ENCODE assay signal across 17 cellular contexts in genomic region chr4:134677209-134677814, GRCh38.
DNase-seq lines count a peak whose midpoint lies in the region; ATAC-seq and TF ChIP-seq lines count a peak whose summit lies in the region.
"Had no signal": no experiment of that assay in that cellular context is flagged by ENCODE, and none has a peak within 500 bp of the region (broad histone marks: within the 10 kb centered on the region; RNA-seq: fewer than 3 reads in every experiment).

No MANE protein-coding gene starts in this region.

- H3K36me3 ChIP-seq in mesendoderm (ENCODE audit: control insufficient read depth, insufficient read depth, low read length) = no peaks in the 10 kb centered on the region
- no peaks in the 10 kb centered on the region for H3K36me3 ChIP-seq in upper lobe of right lung
- H3K36me3 ChIP-seq: BE2C; BLaER1 treated with 17β-estradiol and CSF1 and Interleukin-3, amounts not matched to agents 10 nM and 100 nM; HAP-1 had no signal

- H4K8ac ChIP-seq in mesendoderm (ENCODE audit: low read depth, low read length) = no peak overlapping the region

- H2BK5ac ChIP-seq in mesendoderm (ENCODE audit: low read length) = no peak overlapping the region

- DNase-seq in NCI-H526 (lab: John Stamatoyannopoulos, UW) = peak; percentile 1 to 38
- no peak for DNase-seq in NCI-H526 treated with DMSO at 0.1 percent for 48 hours (lab: John Stamatoyannopoulos, UW)
- DNase-seq in LNCaP clone FGC (ENCODE audit: low read depth) = peak; percentile 38
- DNase-seq in mesendoderm = no peak
- DNase-seq in upper lobe of right lung = no peak
- no peak for DNase-seq in GM10248 (ENCODE audit: extremely low spot score)
- DNase-seq: BE2C; Calu3; CD4-positive, alpha-beta T cell; COR-L47; DMS53; DMS79 treated with DMSO at 0.1 percent for 48 hours; GF-D8; GM23248 had no signal

- POLR2A ChIA-PET in GM10248 (lab: Yijun Ruan, JAX) = no interaction called here

- H3K23ac ChIP-seq in mesendoderm (ENCODE audit: low read length) = no peak overlapping the region

- intact Hi-C loops in upper lobe of right lung (cut with DNase I) = no loop called here

- H3K27me3 ChIP-seq in mesendoderm (ENCODE audit: insufficient read depth, low read length, poor library complexity) (no peaks in the 10 kb centered on the region), upper lobe of right lung (no peaks in the 10 kb centered on the region)
- H3K27me3 ChIP-seq: BE2C; BLaER1 treated with 17β-estradiol and CSF1 and Interleukin-3, amounts not matched to agents 10 nM and 100 nM had no signal

- no peak overlapping the region for H3K4me3 ChIP-seq in LNCaP clone FGC (ENCODE audit: low read depth, low read length)
- H3K4me3 ChIP-seq in mesendoderm (ENCODE audit: low read length) = no peak overlapping the region
- no peak overlapping the region for H3K4me3 ChIP-seq in upper lobe of right lung
- H3K4me3 ChIP-seq: BLaER1 treated with 17β-estradiol and CSF1 and Interleukin-3, amounts not matched to agents 10 nM and 100 nM; GM23248; HAP-1 had no signal

- H3K79me1 ChIP-seq in mesendoderm (ENCODE audit: low read length) = no peaks in the 10 kb centered on the region

- H2AK5ac ChIP-seq in mesendoderm (ENCODE audit: low read length) = no peak overlapping the region

- ATAC-seq in upper lobe of right lung = no peak

- H2BK15ac ChIP-seq in mesendoderm (replicated peaks; ENCODE audit: low read depth) = no peak overlapping the region

- CTCF ChIA-PET in GM10248 (lab: Yijun Ruan, JAX) = no interaction called here

- no peaks in the 10 kb centered on the region for H3K9me3 ChIP-seq in upper lobe of right lung
- H3K9me3 ChIP-seq: BE2C; BLaER1 treated with 17β-estradiol and CSF1 and Interleukin-3, amounts not matched to agents 10 nM and 100 nM; HAP-1 had no signal

- TF ChIP-seq CTCF in LNCaP clone FGC (IDR thresholded peaks at IDR 0.05; ENCODE audit: control insufficient read depth, extremely low read depth, insufficient read depth) (no peak), upper lobe of right lung (IDR thresholded peaks at IDR 0.05) (no peak), GM10248 (IDR thresholded peaks at IDR 0.05; ENCODE audit: control extremely low read depth, extremely low read depth, low read depth, missing control alignments) (no peak)

- H4K5ac ChIP-seq in mesendoderm (ENCODE audit: low read length) = no peak overlapping the region

- H3K27ac ChIP-seq in mesendoderm (ENCODE audit: low read depth, low read length) (peak overlapping the region; percentile 28), upper lobe of right lung (no peak overlapping the region)
- H3K27ac ChIP-seq: 22Rv1; BLaER1 treated with 17β-estradiol and CSF1 and Interleukin-3, amounts not matched to agents 10 nM and 100 nM; GM23248 had no signal

- no peak overlapping the region for H2BK120ac ChIP-seq in mesendoderm (ENCODE audit: low read depth, low read length)

- no peak overlapping the region for H3K4ac ChIP-seq in mesendoderm (ENCODE audit: low read depth, low read length)

- peak overlapping the region; percentile 56 for H3K56ac ChIP-seq in mesendoderm (ENCODE audit: low read length)

- H3K18ac ChIP-seq in mesendoderm (ENCODE audit: low read length) = no peak overlapping the region

- no CpG with 5 or more reads among the region's 1 CpG for WGBS in mesendoderm (ENCODE audit: extremely low coverage, insufficient coverage, low lambda C conversion rate)

- H3K4me2 ChIP-seq in mesendoderm (ENCODE audit: low read length) = no peak overlapping the region
- H3K4me2 ChIP-seq: BLaER1 treated with 17β-estradiol and CSF1 and Interleukin-3, amounts not matched to agents 10 nM and 100 nM had no signal

- H3K9ac ChIP-seq in mesendoderm (ENCODE audit: low read length) = no peak overlapping the region
- H3K9ac ChIP-seq: BLaER1 treated with 17β-estradiol and CSF1 and Interleukin-3, amounts not matched to agents 10 nM and 100 nM; GM23248 had no signal

- H3K79me2 ChIP-seq in mesendoderm (ENCODE audit: control insufficient read depth, insufficient read depth, low read length) = no peaks in the 10 kb centered on the region

- H3K4me1 ChIP-seq in mesendoderm (ENCODE audit: control insufficient read depth, low read depth, low read length) (no peaks in the 10 kb centered on the region), upper lobe of right lung (no peaks in the 10 kb centered on the region)
- H3K4me1 ChIP-seq: BLaER1 treated with 17β-estradiol and CSF1 and Interleukin-3, amounts not matched to agents 10 nM and 100 nM; HAP-1 had no signal

Comparison
In these comparisons a context has a peak if more than half of its experiments do, and no peak if none do; other contexts are left out.
1. DNase-seq: peak in NCI-H526 (2 of 2) and LNCaP clone FGC (single experiment); none in NCI-H526 treated with DMSO at 0.1 percent for 48 hours (single experiment), mesendoderm (single experiment), upper lobe of right lung (single experiment) and GM10248 (single experiment).